In the genomic region with DNA sequence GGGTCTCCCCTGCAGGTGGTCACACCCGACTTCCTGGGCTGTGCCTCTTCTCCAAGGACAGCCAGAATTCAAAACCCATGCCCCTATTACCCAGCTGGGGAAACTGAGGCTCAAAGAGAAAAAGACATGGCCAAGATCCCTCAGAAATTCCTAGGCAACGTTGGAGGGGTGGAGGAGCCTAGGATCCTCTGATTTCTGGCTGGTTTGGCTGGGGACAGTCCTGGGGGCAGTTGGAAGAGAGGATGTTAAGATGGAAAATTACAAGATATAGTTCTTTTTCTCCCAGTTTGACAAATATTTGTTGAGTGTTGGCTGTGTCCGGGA, we compare ENCODE assay signal across 1 cellular context.
A peak's percentile ranks its signal among the peaks of the same experiment; 100 is the strongest.
TF ChIP-seq lines count a peak whose summit lies in the region.

No MANE protein-coding gene starts in this region.

TF ChIP-seq in HepG2, 621 proteins besides CTCF, POLR2A, EP300 and RAD21 (continued from another document):
- TF ChIP-seq, protein P1, sequence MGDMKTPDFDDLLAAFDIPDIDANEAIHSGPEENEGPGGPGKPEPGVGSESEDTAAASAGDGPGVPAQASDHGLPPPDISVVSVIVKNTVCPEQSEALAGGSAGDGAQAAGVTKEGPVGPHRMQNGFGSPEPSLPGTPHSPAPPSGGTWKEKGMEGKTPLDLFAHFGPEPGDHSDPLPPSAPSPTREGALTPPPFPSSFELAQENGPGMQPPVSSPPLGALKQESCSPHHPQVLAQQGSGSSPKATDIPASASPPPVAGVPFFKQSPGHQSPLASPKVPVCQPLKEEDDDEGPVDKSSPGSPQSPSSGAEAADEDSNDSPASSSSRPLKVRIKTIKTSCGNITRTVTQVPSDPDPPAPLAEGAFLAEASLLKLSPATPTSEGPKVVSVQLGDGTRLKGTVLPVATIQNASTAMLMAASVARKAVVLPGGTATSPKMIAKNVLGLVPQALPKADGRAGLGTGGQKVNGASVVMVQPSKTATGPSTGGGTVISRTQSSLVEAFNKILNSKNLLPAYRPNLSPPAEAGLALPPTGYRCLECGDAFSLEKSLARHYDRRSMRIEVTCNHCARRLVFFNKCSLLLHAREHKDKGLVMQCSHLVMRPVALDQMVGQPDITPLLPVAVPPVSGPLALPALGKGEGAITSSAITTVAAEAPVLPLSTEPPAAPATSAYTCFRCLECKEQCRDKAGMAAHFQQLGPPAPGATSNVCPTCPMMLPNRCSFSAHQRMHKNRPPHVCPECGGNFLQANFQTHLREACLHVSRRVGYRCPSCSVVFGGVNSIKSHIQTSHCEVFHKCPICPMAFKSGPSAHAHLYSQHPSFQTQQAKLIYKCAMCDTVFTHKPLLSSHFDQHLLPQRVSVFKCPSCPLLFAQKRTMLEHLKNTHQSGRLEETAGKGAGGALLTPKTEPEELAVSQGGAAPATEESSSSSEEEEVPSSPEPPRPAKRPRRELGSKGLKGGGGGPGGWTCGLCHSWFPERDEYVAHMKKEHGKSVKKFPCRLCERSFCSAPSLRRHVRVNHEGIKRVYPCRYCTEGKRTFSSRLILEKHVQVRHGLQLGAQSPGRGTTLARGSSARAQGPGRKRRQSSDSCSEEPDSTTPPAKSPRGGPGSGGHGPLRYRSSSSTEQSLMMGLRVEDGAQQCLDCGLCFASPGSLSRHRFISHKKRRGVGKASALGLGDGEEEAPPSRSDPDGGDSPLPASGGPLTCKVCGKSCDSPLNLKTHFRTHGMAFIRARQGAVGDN (CRISPR knock-in tag; IDR thresholded peaks at IDR 0.05), result peak; percentile 9
- TF ChIP-seq HNRNPUL1 (IDR thresholded peaks at IDR 0.05; ENCODE audit: low read depth, low read length) (no peak), ZNF546 (CRISPR knock-in tag; conservative IDR thresholded peaks at IDR 0.05) (no peak), NONO (IDR thresholded peaks at IDR 0.05) (no peak), NONO (CRISPR knock-in tag; conservative IDR thresholded peaks at IDR 0.05) (0 out of 2 replicates have a peak, but pooled peaks have one; percentile 17), ZC3H13 (CRISPR knock-in tag; IDR thresholded peaks at IDR 0.05) (0 out of 2 replicates have a peak, but pooled peaks have one; percentile 20)
TF ChIP-seq in HepG2: peak in this region for 21.
